In the genomic region with DNA sequence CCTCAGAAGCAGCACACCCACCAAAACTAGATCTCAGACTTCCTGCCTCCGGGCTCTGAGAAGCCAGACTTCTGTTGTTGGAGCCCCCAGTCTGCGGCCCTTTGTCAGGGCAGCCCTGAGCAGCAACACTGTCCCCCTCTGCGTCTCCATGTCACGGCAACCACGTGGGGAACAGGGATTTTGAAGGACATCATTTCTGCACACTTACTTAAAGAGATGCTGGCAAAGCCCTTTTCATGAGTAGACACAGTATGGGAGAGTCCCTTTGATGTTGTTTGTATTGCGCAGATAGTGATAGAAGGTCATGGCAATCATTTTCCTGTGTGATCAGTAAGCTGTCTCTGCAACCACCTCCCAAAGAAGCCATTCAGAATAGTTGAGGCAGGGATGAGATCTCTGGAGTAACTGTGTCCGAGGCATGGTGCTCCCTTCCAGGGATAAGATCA, we compare ENCODE assay signal across 1 cellular context.
TF ChIP-seq lines count a peak whose summit lies in the region.

No MANE protein-coding gene starts in this region.

TF ChIP-seq in HepG2, 621 proteins besides CTCF, POLR2A, EP300 and RAD21 (continued from another document and continues in another):
- TF ChIP-seq JARID2 (CRISPR knock-in tag; IDR thresholded peaks at IDR 0.05; ENCODE audit: insufficient replicate concordance): no peak
- no peak for TF ChIP-seq SSRP1 (CRISPR knock-in tag; IDR thresholded peaks at IDR 0.05)
- TF ChIP-seq CBX2 (IDR thresholded peaks at IDR 0.05; ENCODE audit: low read depth, low read length): no peak
- TF ChIP-seq CBX2 (CRISPR knock-in tag; IDR thresholded peaks at IDR 0.05; ENCODE audit: low read depth): no peak
- TF ChIP-seq, protein P1, sequence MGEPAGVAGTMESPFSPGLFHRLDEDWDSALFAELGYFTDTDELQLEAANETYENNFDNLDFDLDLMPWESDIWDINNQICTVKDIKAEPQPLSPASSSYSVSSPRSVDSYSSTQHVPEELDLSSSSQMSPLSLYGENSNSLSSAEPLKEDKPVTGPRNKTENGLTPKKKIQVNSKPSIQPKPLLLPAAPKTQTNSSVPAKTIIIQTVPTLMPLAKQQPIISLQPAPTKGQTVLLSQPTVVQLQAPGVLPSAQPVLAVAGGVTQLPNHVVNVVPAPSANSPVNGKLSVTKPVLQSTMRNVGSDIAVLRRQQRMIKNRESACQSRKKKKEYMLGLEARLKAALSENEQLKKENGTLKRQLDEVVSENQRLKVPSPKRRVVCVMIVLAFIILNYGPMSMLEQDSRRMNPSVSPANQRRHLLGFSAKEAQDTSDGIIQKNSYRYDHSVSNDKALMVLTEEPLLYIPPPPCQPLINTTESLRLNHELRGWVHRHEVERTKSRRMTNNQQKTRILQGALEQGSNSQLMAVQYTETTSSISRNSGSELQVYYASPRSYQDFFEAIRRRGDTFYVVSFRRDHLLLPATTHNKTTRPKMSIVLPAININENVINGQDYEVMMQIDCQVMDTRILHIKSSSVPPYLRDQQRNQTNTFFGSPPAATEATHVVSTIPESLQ (CRISPR knock-in tag; conservative IDR thresholded peaks at IDR 0.05): no peak
- peak; percentile 75 for TF ChIP-seq TBX2 (CRISPR knock-in tag; IDR thresholded peaks at IDR 0.05; ENCODE audit: borderline replicate concordance)
- TF ChIP-seq KDM5B (CRISPR knock-in tag; IDR thresholded peaks at IDR 0.05; ENCODE audit: borderline replicate concordance): no peak; the same call in 1 of the 2 replicates
- TF ChIP-seq, protein P2, sequence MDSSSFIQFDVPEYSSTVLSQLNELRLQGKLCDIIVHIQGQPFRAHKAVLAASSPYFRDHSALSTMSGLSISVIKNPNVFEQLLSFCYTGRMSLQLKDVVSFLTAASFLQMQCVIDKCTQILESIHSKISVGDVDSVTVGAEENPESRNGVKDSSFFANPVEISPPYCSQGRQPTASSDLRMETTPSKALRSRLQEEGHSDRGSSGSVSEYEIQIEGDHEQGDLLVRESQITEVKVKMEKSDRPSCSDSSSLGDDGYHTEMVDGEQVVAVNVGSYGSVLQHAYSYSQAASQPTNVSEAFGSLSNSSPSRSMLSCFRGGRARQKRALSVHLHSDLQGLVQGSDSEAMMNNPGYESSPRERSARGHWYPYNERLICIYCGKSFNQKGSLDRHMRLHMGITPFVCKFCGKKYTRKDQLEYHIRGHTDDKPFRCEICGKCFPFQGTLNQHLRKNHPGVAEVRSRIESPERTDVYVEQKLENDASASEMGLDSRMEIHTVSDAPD (CRISPR knock-in tag; IDR thresholded peaks at IDR 0.05): 0 out of 2 replicates have a peak, but pooled peaks have one; percentile 37
- TF ChIP-seq, protein P3, sequence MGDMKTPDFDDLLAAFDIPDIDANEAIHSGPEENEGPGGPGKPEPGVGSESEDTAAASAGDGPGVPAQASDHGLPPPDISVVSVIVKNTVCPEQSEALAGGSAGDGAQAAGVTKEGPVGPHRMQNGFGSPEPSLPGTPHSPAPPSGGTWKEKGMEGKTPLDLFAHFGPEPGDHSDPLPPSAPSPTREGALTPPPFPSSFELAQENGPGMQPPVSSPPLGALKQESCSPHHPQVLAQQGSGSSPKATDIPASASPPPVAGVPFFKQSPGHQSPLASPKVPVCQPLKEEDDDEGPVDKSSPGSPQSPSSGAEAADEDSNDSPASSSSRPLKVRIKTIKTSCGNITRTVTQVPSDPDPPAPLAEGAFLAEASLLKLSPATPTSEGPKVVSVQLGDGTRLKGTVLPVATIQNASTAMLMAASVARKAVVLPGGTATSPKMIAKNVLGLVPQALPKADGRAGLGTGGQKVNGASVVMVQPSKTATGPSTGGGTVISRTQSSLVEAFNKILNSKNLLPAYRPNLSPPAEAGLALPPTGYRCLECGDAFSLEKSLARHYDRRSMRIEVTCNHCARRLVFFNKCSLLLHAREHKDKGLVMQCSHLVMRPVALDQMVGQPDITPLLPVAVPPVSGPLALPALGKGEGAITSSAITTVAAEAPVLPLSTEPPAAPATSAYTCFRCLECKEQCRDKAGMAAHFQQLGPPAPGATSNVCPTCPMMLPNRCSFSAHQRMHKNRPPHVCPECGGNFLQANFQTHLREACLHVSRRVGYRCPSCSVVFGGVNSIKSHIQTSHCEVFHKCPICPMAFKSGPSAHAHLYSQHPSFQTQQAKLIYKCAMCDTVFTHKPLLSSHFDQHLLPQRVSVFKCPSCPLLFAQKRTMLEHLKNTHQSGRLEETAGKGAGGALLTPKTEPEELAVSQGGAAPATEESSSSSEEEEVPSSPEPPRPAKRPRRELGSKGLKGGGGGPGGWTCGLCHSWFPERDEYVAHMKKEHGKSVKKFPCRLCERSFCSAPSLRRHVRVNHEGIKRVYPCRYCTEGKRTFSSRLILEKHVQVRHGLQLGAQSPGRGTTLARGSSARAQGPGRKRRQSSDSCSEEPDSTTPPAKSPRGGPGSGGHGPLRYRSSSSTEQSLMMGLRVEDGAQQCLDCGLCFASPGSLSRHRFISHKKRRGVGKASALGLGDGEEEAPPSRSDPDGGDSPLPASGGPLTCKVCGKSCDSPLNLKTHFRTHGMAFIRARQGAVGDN (CRISPR knock-in tag; IDR thresholded peaks at IDR 0.05): peak; percentile 81
- TF ChIP-seq ZNF781 (CRISPR knock-in tag; IDR thresholded peaks at IDR 0.05; ENCODE audit: borderline replicate concordance, not compliant biosample characterization): peak; percentile 15
- peak; percentile 65 for TF ChIP-seq CEBPG (CRISPR knock-in tag; IDR thresholded peaks at IDR 0.05)
- TF ChIP-seq, protein P4, sequence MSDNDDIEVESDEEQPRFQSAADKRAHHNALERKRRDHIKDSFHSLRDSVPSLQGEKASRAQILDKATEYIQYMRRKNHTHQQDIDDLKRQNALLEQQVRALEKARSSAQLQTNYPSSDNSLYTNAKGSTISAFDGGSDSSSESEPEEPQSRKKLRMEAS (IDR thresholded peaks at IDR 0.05): peak; percentile 91
- 0 out of 2 replicates have a peak, but pooled peaks have one; percentile 18 for TF ChIP-seq ZNF629 (CRISPR knock-in tag; conservative IDR thresholded peaks at IDR 0.05)
- TF ChIP-seq ZNF264 (CRISPR knock-in tag; IDR thresholded peaks at IDR 0.05): peak; percentile 66; the same call in 1 of the 2 replicates
- TF ChIP-seq ZNF3 (CRISPR knock-in tag; IDR thresholded peaks at IDR 0.05): no peak
- TF ChIP-seq NCOR1 (IDR thresholded peaks at IDR 0.05; ENCODE audit: borderline replicate concordance, low read length): peak; percentile 84
- TF ChIP-seq, protein P5, sequence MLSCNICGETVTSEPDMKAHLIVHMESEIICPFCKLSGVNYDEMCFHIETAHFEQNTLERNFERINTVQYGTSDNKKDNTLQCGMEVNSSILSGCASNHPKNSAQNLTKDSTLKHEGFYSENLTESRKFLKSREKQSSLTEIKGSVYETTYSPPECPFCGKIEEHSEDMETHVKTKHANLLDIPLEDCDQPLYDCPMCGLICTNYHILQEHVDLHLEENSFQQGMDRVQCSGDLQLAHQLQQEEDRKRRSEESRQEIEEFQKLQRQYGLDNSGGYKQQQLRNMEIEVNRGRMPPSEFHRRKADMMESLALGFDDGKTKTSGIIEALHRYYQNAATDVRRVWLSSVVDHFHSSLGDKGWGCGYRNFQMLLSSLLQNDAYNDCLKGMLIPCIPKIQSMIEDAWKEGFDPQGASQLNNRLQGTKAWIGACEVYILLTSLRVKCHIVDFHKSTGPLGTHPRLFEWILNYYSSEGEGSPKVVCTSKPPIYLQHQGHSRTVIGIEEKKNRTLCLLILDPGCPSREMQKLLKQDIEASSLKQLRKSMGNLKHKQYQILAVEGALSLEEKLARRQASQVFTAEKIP (CRISPR knock-in tag; IDR thresholded peaks at IDR 0.05; ENCODE audit: borderline replicate concordance): no peak
- TF ChIP-seq, protein P6, sequence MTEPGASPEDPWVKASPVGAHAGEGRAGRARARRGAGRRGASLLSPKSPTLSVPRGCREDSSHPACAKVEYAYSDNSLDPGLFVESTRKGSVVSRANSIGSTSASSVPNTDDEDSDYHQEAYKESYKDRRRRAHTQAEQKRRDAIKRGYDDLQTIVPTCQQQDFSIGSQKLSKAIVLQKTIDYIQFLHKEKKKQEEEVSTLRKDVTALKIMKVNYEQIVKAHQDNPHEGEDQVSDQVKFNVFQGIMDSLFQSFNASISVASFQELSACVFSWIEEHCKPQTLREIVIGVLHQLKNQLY (CRISPR knock-in tag; IDR thresholded peaks at IDR 0.05): peak; percentile 49; the same call in 1 of the 2 replicates
- TF ChIP-seq, protein P7, sequence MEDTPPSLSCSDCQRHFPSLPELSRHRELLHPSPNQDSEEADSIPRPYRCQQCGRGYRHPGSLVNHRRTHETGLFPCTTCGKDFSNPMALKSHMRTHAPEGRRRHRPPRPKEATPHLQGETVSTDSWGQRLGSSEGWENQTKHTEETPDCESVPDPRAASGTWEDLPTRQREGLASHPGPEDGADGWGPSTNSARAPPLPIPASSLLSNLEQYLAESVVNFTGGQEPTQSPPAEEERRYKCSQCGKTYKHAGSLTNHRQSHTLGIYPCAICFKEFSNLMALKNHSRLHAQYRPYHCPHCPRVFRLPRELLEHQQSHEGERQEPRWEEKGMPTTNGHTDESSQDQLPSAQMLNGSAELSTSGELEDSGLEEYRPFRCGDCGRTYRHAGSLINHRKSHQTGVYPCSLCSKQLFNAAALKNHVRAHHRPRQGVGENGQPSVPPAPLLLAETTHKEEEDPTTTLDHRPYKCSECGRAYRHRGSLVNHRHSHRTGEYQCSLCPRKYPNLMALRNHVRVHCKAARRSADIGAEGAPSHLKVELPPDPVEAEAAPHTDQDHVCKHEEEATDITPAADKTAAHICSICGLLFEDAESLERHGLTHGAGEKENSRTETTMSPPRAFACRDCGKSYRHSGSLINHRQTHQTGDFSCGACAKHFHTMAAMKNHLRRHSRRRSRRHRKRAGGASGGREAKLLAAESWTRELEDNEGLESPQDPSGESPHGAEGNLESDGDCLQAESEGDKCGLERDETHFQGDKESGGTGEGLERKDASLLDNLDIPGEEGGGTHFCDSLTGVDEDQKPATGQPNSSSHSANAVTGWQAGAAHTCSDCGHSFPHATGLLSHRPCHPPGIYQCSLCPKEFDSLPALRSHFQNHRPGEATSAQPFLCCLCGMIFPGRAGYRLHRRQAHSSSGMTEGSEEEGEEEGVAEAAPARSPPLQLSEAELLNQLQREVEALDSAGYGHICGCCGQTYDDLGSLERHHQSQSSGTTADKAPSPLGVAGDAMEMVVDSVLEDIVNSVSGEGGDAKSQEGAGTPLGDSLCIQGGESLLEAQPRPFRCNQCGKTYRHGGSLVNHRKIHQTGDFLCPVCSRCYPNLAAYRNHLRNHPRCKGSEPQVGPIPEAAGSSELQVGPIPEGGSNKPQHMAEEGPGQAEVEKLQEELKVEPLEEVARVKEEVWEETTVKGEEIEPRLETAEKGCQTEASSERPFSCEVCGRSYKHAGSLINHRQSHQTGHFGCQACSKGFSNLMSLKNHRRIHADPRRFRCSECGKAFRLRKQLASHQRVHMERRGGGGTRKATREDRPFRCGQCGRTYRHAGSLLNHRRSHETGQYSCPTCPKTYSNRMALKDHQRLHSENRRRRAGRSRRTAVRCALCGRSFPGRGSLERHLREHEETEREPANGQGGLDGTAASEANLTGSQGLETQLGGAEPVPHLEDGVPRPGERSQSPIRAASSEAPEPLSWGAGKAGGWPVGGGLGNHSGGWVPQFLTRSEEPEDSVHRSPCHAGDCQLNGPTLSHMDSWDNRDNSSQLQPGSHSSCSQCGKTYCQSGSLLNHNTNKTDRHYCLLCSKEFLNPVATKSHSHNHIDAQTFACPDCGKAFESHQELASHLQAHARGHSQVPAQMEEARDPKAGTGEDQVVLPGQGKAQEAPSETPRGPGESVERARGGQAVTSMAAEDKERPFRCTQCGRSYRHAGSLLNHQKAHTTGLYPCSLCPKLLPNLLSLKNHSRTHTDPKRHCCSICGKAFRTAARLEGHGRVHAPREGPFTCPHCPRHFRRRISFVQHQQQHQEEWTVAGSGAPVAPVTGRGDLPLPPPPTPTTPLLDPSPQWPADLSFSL (CRISPR knock-in tag; IDR thresholded peaks at IDR 0.05): no peak
- TF ChIP-seq ZNF564 (CRISPR knock-in tag; IDR thresholded peaks at IDR 0.05): no peak
- TF ChIP-seq, protein P8, sequence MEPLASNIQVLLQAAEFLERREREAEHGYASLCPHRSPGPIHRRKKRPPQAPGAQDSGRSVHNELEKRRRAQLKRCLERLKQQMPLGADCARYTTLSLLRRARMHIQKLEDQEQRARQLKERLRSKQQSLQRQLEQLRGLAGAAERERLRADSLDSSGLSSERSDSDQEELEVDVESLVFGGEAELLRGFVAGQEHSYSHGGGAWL (CRISPR knock-in tag; IDR thresholded peaks at IDR 0.05): peak; percentile 33; the same call in 1 of the 2 replicates
- TF ChIP-seq, protein P9, sequence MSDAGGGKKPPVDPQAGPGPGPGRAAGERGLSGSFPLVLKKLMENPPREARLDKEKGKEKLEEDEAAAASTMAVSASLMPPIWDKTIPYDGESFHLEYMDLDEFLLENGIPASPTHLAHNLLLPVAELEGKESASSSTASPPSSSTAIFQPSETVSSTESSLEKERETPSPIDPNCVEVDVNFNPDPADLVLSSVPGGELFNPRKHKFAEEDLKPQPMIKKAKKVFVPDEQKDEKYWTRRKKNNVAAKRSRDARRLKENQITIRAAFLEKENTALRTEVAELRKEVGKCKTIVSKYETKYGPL (CRISPR knock-in tag; IDR thresholded peaks at IDR 0.05): no peak
- TF ChIP-seq RXRB (CRISPR knock-in tag; IDR thresholded peaks at IDR 0.05; ENCODE audit: borderline replicate concordance): peak; percentile 84
- TF ChIP-seq ADNP (CRISPR knock-in tag; IDR thresholded peaks at IDR 0.05): no peak
- no peak for TF ChIP-seq ZBTB42 (CRISPR knock-in tag; IDR thresholded peaks at IDR 0.05)
- TF ChIP-seq, protein P10, sequence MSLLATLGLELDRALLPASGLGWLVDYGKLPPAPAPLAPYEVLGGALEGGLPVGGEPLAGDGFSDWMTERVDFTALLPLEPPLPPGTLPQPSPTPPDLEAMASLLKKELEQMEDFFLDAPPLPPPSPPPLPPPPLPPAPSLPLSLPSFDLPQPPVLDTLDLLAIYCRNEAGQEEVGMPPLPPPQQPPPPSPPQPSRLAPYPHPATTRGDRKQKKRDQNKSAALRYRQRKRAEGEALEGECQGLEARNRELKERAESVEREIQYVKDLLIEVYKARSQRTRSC (CRISPR knock-in tag; IDR thresholded peaks at IDR 0.05; ENCODE audit: low read depth): no peak
- no peak for TF ChIP-seq MAFG (CRISPR knock-in tag; IDR thresholded peaks at IDR 0.05)
- peak; percentile 63; the same call in 1 of the 2 replicates for TF ChIP-seq ZNF709 (CRISPR knock-in tag; IDR thresholded peaks at IDR 0.05)
- 0 out of 2 replicates have a peak, but pooled peaks have one; percentile 24 for TF ChIP-seq ZNF747 (CRISPR knock-in tag; IDR thresholded peaks at IDR 0.05; ENCODE audit: borderline replicate concordance)
- no peak for TF ChIP-seq HDAC6 (IDR thresholded peaks at IDR 0.05; ENCODE audit: low read depth, low read length)
- TF ChIP-seq ZNF383 (CRISPR knock-in tag; IDR thresholded peaks at IDR 0.05; ENCODE audit: borderline replicate concordance): no peak
- no peak for TF ChIP-seq ZSCAN25 (CRISPR knock-in tag; IDR thresholded peaks at IDR 0.05)
- no peak for TF ChIP-seq EZH2 (conservative IDR thresholded peaks at IDR 0.05; ENCODE audit: low read depth, low read length)
- no peak for TF ChIP-seq SNAPC2 (CRISPR knock-in tag; IDR thresholded peaks at IDR 0.05)
- TF ChIP-seq ZNF367 (CRISPR knock-in tag; IDR thresholded peaks at IDR 0.05; ENCODE audit: borderline replicate concordance): no peak
- TF ChIP-seq ZNF138 (CRISPR knock-in tag; IDR thresholded peaks at IDR 0.05; ENCODE audit: low read depth): no peak
- no peak for TF ChIP-seq ELF3 (CRISPR knock-in tag; IDR thresholded peaks at IDR 0.05)
- TF ChIP-seq SMAD1 (CRISPR knock-in tag; IDR thresholded peaks at IDR 0.05; ENCODE audit: borderline replicate concordance, low read depth): 0 out of 2 replicates have a peak, but pooled peaks have one; percentile 7
- TF ChIP-seq TMF1 (CRISPR knock-in tag; IDR thresholded peaks at IDR 0.05; ENCODE audit: low read depth): no peak
